8 cellular contexts compared by ENCODE assay signal in the genomic region with DNA sequence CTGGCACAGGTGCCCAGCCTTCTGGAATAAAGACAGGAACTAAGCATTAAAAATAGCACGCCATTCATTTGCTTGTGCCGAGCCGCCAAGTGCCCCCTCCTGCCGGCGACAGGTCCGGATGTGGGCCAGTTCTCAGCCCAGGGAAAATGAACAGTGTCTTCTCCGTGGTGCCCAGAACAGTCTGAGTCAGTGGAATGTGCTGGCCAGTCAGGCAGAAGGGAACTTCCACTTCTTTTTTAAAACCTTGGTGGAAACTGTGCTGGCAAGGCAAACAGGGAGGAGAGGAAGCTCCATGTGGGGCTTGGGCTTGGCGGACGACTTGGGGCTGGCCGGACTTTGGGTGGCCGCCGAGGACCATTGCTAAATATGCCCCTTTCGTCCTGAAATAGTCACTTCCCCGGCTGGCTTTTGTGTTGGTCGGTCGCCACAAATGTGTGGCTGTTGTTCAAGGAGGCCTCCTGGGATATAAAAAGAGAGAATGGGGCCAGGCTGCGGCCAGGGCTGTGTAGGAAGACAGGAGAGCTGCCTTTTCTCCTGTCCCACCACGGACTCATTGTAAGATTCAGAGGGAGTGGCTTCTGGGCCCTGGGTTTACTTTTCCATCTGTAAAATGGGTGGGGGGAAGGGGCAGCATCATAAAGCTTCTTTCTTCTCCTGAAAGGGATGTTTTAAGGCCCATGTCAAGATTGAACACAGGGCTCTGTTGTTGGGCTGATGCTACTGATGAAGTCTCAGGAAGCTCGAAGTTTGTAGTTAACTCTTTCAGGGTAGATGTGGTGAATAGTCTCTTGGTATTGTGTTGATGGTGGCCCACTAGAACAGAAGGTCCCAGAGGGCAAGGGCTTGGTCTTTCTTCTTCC.
DNase-seq lines count a peak whose midpoint lies in the region; ATAC-seq and TF ChIP-seq lines count a peak whose summit lies in the region.

No MANE protein-coding gene starts in this region.

- DNase-seq in C1 segment of cervical spinal cord (lab: John Stamatoyannopoulos, UW) (peak in 11 of 14 donors; percentile 14 to 94 (median 63)), Peyer's patch (peak in 2 of 3 donors; percentile 25 to 48), coronary artery (ENCODE audit: low spot score) (peak; percentile 88), midbrain (lab: John Stamatoyannopoulos, UW) (peak; percentile 74), ureter (ENCODE audit: low spot score) (peak; percentile 48), DMS79 (lab: John Stamatoyannopoulos, UW) (no peak), GM19238 (ENCODE audit: insufficient read length, low spot score) (no peak)

- no peak for ATAC-seq in GM19324 (IDR thresholded peaks at IDR 0.05; ENCODE audit: low FRiP score, unreplicated experiment)

- no peak for TF ChIP-seq CTCF in Peyer's patch (IDR thresholded peaks at IDR 0.05)
- TF ChIP-seq CTCF in coronary artery (IDR thresholded peaks at IDR 0.05), result no peak

- H3K9me3 ChIP-seq in Peyer's patch, result no peaks in the 10 kb centered on the region

- H3K4me3 ChIP-seq in Peyer's patch (no peak overlapping the region), coronary artery (peak overlapping the region; percentile 24)

- H3K27me3 ChIP-seq in Peyer's patch, result no peaks in the 10 kb centered on the region

- peaks cover 0 to 5% (median 0%) of the 10 kb centered on the region in 4 donors for H3K4me1 ChIP-seq in Peyer's patch

- no peaks in the 10 kb centered on the region for H3K36me3 ChIP-seq in Peyer's patch

- no peak for TF ChIP-seq POLR2A in Peyer's patch (IDR thresholded peaks at IDR 0.05)

- H3K27ac ChIP-seq in Peyer's patch (peak overlapping the region in 1 of 4 donors; percentile 37), coronary artery (peak overlapping the region; percentile 61 to 77)

Comparison
In these comparisons a context has a peak if more than half of its experiments do, and no peak if none do; other contexts are left out.
1. DNase-seq: peak in C1 segment of cervical spinal cord (11 of 14), Peyer's patch (2 of 3), coronary artery (single experiment), midbrain (single experiment) and ureter (single experiment); none in DMS79 (single experiment) and GM19238 (single experiment).